Comparison of ENCODE assay signal across 24 cellular contexts in genomic region chrX:40268126-40268525, GRCh38.
DNase-seq lines count a peak whose midpoint lies in the region; ATAC-seq and TF ChIP-seq lines count a peak whose summit lies in the region.
"Had no signal": no experiment of that assay in that cellular context is flagged by ENCODE, and none has a peak within 500 bp of the region (broad histone marks: within the 10 kb centered on the region; RNA-seq: fewer than 3 reads in every experiment).

No MANE protein-coding gene starts in this region.

- H3K9me3 ChIP-seq in left ventricle myocardium inferior (replicated peaks) (no peaks in the 10 kb centered on the region), adipocyte (ENCODE audit: control insufficient read depth, low read length) (peaks cover 5% of the 10 kb centered on the region), thoracic aorta (no peaks in the 10 kb centered on the region)
- H3K9me3 ChIP-seq: upper lobe of left lung had no signal

- no peaks in the 10 kb centered on the region for H3K36me3 ChIP-seq in left ventricle myocardium inferior
- no peaks in the 10 kb centered on the region for H3K36me3 ChIP-seq in adipocyte (ENCODE audit: control insufficient read depth, insufficient read depth, low read length, severe bottlenecking)
- no peaks in the 10 kb centered on the region for H3K36me3 ChIP-seq in thoracic aorta
- H3K36me3 ChIP-seq: upper lobe of left lung had no signal

- H3K27me3 ChIP-seq in left ventricle myocardium inferior (ENCODE audit: low read depth) (no peaks in the 10 kb centered on the region), adipocyte (replicated peaks; ENCODE audit: control insufficient read depth, insufficient read depth, low read length) (peaks cover 12% of the 10 kb centered on the region), thoracic aorta (replicated peaks; ENCODE audit: insufficient read depth) (no peaks in the 10 kb centered on the region)
- H3K27me3 ChIP-seq: upper lobe of left lung had no signal

- ATAC-seq in left ventricle myocardium superior (no peak), thoracic aorta (ENCODE audit: insufficient number of reproducible peaks, low FRiP score, low read depth) (no peak), HG03571 (IDR thresholded peaks at IDR 0.05; ENCODE audit: unreplicated experiment) (no peak), GM21360 (IDR thresholded peaks at IDR 0.05; ENCODE audit: unreplicated experiment) (no peak)
- ATAC-seq: activated CD8-positive, alpha-beta T cell treated with anti-CD3 and anti-CD28 coated beads for 36 hours had no signal

- DNase-seq in left ventricle myocardium inferior (no peak), left ventricle myocardium superior (no peak), adipocyte (ENCODE audit: low read depth) (peak; percentile 57), fibroblast of the aortic adventitia (ENCODE audit: low read depth) (peak; percentile 55), thoracic aorta (ENCODE audit: low spot score) (no peak), anterior cingulate cortex (lab: John Stamatoyannopoulos, UW) (no peak)
- DNase-seq: activated CD4-positive, CD25-positive, alpha-beta regulatory T cell; activated CD8-positive, alpha-beta T cell treated with anti-CD3 and anti-CD28 coated beads for 36 hours; activated naive CD4-positive, alpha-beta T cell; activated T-cell treated with anti-CD3 and anti-CD28 coated beads, Interleukin-2, amount 50 U/mL, for 24 hours; AML-193; central memory CD4-positive, alpha-beta T cell; erythroblast; kidney; mammary epithelial cell; NCI-H1417 treated with DMSO at 0.1 percent for 48 hours; NCI-H510A; stimulated activated CD4-positive, alpha-beta T cell treated with anti-CD3 and anti-CD28 coated beads, Interleukin-2, amount 100 ng/mL, for 48 hours; stimulated activated naive CD8-positive, alpha-beta T cell treated with anti-CD3 and anti-CD28 coated beads, Interleukin-15, amount 100 ng/mL, for 72 hours; upper lobe of left lung had no signal

- no peak overlapping the region for H3K4me3 ChIP-seq in left ventricle myocardium inferior
- no peak overlapping the region for H3K4me3 ChIP-seq in adipocyte (ENCODE audit: low read length)
- no peak overlapping the region for H3K4me3 ChIP-seq in fibroblast of the aortic adventitia (ENCODE audit: low read depth, low read length)
- H3K4me3 ChIP-seq in thoracic aorta = peak overlapping the region; percentile 69

- peaks cover 13% of the 10 kb centered on the region for H3K4me1 ChIP-seq in left ventricle myocardium inferior
- peaks cover 4% of the 10 kb centered on the region for H3K4me1 ChIP-seq in adipocyte (ENCODE audit: control insufficient read depth, insufficient read depth, low read length)
- peaks cover 0 to 10% of the 10 kb centered on the region in 2 donors for H3K4me1 ChIP-seq in thoracic aorta (ENCODE audit: control insufficient read depth in 1 of 2, low read depth in 2 of 2)

- H3K27ac ChIP-seq in left ventricle myocardium inferior (replicated peaks) (peak overlapping the region; percentile 70), thoracic aorta (peak overlapping the region; percentile 74 to 87)
- H3K27ac ChIP-seq: 22Rv1, RWPE1 had no signal

- intact Hi-C loops in left ventricle myocardium inferior (cut with micrococcal nuclease) = no loop called here
- intact Hi-C loops in left ventricle myocardium superior (cut with micrococcal nuclease) = no loop called here

- TF ChIP-seq CTCF in left ventricle myocardium inferior (IDR thresholded peaks at IDR 0.05; ENCODE audit: borderline replicate concordance) (no peak), fibroblast of the aortic adventitia (IDR thresholded peaks at IDR 0.05; ENCODE audit: insufficient read depth, low read length) (no peak), thoracic aorta (IDR thresholded peaks at IDR 0.05) (no peak)

- H3K9ac ChIP-seq in adipocyte (ENCODE audit: low read length) = no peak overlapping the region

Comparison
In these comparisons a context has a peak if more than half of its experiments do, and no peak if none do; other contexts are left out.
1. DNase-seq: peak in adipocyte (single experiment) and fibroblast of the aortic adventitia (single experiment); none in left ventricle myocardium inferior (single experiment), left ventricle myocardium superior (single experiment), thoracic aorta (single experiment) and anterior cingulate cortex (0 of 58).